In genomic region chr2:219234331-219234730, GRCh38 we compare ENCODE assay signal across 23 cellular contexts.
"Had no signal": no experiment of that assay in that cellular context is flagged by ENCODE, and none has a peak within 500 bp of the region (broad histone marks: within the 10 kb centered on the region; RNA-seq: fewer than 3 reads in every experiment).

No MANE protein-coding gene starts in this region.

- DNase-seq: Kasumi-1, MM.1S, NCI-H1092 treated with DMSO at 0.1 percent for 48 hours, NCI-H1436, NCI-H187, NCI-H2029, NCI-H2081 treated with DMSO at 0.1 percent for 48 hours, NCI-H2171, NCI-H226, NCI-H446, NCI-H510A, NCI-H524 treated with DMSO at 0.1 percent for 48 hours, NCI-H69, NCI-H774, Right ventricle myocardium superior, RPMI8226, SIG-M5 had no signal

- H3K27ac Mint-ChIP-seq: IgD-negative memory B cell had no signal

- H3K9me3 ChIP-seq: SJSA1 had no signal

- ATAC-seq: K562 had no signal

- H3K9me3 Mint-ChIP-seq: IgD-negative memory B cell had no signal

- H3K27me3 Mint-ChIP-seq: IgD-negative memory B cell had no signal

- H3K27me3 ChIP-seq: SJSA1 had no signal

- H3K27ac ChIP-seq: HL-60, KMS-11, SJSA1, SK-N-MC had no signal
